1 cellular context compared by ENCODE assay signal in the genomic region with DNA sequence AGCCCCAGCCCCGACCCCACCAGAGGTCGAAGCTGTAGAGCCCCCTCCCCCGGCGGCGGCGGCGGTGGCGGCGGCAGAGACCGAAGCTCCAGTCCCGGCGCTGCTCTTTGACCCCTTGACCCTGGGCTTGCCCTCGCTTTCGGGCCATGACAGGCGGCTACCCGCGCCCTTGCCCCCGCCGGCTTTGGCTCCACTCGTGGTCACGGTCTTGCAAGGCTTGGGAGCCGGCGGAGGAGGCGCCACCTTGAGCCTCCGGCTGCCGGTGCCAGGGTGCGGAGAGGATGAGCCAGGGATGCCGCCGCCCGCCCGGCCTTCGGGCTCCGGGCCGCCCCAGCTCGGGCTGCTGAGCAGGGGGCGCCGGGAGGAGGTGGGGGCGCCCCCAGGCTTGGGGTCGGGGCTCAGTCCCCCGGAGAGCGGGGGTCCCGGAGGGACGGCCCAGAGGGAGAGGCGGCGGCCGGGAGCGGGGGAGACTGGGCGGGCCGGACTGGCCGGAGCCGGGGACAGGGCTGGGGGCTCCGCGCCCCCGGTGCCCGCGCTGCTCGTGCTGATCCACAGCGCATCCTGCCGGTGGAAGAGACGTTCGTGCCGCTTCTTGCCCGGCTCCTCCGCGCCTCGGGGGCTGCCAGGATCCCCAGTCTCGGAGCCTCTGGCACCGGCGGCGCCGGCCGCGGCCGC.
A peak's percentile ranks its signal among the peaks of the same experiment; 100 is the strongest.
TF ChIP-seq lines count a peak whose summit lies in the region.

No MANE protein-coding gene starts in this region.

TF ChIP-seq in HEK293, 187 proteins besides CTCF, POLR2A, EP300 and RAD21 (continued from another document):
- peak; percentile 62; the same call in 1 of the 2 replicates for TF ChIP-seq ZBTB7A (tag by site-specific recombination; IDR thresholded peaks at IDR 0.05; ENCODE audit: low read depth)
- TF ChIP-seq, protein P1, sequence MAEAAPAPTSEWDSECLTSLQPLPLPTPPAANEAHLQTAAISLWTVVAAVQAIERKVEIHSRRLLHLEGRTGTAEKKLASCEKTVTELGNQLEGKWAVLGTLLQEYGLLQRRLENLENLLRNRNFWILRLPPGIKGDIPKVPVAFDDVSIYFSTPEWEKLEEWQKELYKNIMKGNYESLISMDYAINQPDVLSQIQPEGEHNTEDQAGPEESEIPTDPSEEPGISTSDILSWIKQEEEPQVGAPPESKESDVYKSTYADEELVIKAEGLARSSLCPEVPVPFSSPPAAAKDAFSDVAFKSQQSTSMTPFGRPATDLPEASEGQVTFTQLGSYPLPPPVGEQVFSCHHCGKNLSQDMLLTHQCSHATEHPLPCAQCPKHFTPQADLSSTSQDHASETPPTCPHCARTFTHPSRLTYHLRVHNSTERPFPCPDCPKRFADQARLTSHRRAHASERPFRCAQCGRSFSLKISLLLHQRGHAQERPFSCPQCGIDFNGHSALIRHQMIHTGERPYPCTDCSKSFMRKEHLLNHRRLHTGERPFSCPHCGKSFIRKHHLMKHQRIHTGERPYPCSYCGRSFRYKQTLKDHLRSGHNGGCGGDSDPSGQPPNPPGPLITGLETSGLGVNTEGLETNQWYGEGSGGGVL (tag by site-specific recombination; IDR thresholded peaks at IDR 0.05): 0 out of 2 replicates have a peak, but pooled peaks have one; percentile 6
- TF ChIP-seq ZNF629 (tag by site-specific recombination; IDR thresholded peaks at IDR 0.05): no peak
- TF ChIP-seq ZNF777 (tag by site-specific recombination; IDR thresholded peaks at IDR 0.05; ENCODE audit: borderline replicate concordance): no peak
- TF ChIP-seq, protein P2, sequence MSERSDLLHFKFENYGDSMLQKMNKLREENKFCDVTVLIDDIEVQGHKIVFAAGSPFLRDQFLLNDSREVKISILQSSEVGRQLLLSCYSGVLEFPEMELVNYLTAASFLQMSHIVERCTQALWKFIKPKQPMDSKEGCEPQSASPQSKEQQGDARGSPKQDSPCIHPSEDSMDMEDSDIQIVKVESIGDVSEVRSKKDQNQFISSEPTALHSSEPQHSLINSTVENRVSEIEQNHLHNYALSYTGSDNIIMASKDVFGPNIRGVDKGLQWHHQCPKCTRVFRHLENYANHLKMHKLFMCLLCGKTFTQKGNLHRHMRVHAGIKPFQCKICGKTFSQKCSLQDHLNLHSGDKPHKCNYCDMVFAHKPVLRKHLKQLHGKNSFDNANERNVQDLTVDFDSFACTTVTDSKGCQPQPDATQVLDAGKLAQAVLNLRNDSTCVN (tag by site-specific recombination; optimal IDR thresholded peaks at IDR 0.05): peak; percentile 65
- peak; percentile 89 for TF ChIP-seq ZNF560 (tag by site-specific recombination; IDR thresholded peaks at IDR 0.05; ENCODE audit: borderline replicate concordance)
- TF ChIP-seq, protein P3, sequence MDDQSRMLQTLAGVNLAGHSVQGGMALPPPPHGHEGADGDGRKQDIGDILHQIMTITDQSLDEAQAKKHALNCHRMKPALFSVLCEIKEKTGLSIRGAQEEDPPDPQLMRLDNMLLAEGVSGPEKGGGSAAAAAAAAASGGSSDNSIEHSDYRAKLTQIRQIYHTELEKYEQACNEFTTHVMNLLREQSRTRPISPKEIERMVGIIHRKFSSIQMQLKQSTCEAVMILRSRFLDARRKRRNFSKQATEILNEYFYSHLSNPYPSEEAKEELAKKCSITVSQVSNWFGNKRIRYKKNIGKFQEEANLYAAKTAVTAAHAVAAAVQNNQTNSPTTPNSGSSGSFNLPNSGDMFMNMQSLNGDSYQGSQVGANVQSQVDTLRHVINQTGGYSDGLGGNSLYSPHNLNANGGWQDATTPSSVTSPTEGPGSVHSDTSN (CRISPR knock-in tag; IDR thresholded peaks at IDR 0.05): 0 out of 2 replicates have a peak, but pooled peaks have one; percentile 9
- TF ChIP-seq, protein P4, sequence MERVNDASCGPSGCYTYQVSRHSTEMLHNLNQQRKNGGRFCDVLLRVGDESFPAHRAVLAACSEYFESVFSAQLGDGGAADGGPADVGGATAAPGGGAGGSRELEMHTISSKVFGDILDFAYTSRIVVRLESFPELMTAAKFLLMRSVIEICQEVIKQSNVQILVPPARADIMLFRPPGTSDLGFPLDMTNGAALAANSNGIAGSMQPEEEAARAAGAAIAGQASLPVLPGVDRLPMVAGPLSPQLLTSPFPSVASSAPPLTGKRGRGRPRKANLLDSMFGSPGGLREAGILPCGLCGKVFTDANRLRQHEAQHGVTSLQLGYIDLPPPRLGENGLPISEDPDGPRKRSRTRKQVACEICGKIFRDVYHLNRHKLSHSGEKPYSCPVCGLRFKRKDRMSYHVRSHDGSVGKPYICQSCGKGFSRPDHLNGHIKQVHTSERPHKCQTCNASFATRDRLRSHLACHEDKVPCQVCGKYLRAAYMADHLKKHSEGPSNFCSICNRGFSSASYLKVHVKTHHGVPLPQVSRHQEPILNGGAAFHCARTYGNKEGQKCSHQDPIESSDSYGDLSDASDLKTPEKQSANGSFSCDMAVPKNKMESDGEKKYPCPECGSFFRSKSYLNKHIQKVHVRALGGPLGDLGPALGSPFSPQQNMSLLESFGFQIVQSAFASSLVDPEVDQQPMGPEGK (tag by site-specific recombination; IDR thresholded peaks at IDR 0.05): peak; percentile 7
- TF ChIP-seq ZFP41 (tag by site-specific recombination; IDR thresholded peaks at IDR 0.05; ENCODE audit: borderline replicate concordance): no peak
- no peak for TF ChIP-seq ZNF302 (tag by site-specific recombination; IDR thresholded peaks at IDR 0.05; ENCODE audit: low read depth)
- peak; percentile 13; the same call in 1 of the 2 replicates for TF ChIP-seq GLIS2 (tag by site-specific recombination; IDR thresholded peaks at IDR 0.05)
- peak; percentile 68; the same call in 1 of the 2 replicates for TF ChIP-seq BCL11B (tag by site-specific recombination; IDR thresholded peaks at IDR 0.05; ENCODE audit: low read depth)
- peak; percentile 59; the same call in 1 of the 2 replicates for TF ChIP-seq BCL11A (tag by site-specific recombination; IDR thresholded peaks at IDR 0.05; ENCODE audit: low read depth)
